In genomic region chr13:106859505-106859904, GRCh38 we compare ENCODE assay signal across 3 cellular contexts.
TF ChIP-seq lines count a peak whose summit lies in the region.

No MANE protein-coding gene starts in this region.

TF ChIP-seq in Ishikawa, 13 proteins besides CTCF, POLR2A, EP300 and RAD21:
- TF ChIP-seq CREB1 (IDR thresholded peaks at IDR 0.05; ENCODE audit: low read depth) = no peak
- TF ChIP-seq MAX (IDR thresholded peaks at IDR 0.05) = peak; percentile 63

TF ChIP-seq in H1, 55 proteins besides CTCF, POLR2A, EP300 and RAD21:
- TF ChIP-seq POLR2AphosphoS5 (IDR thresholded peaks at IDR 0.05; ENCODE audit: low read depth, low read length) (no peak), FOSL1 (IDR thresholded peaks at IDR 0.05; ENCODE audit: insufficient read depth, low read depth, low read length) (no peak), TAF7 (optimal IDR thresholded peaks at IDR 0.05; ENCODE audit: borderline replicate concordance, low read depth, low read length) (no peak), E2F6 (IDR thresholded peaks at IDR 0.05) (0 out of 2 replicates have a peak, but pooled peaks have one; percentile 14), YY1 (IDR thresholded peaks at IDR 0.05; ENCODE audit: low read depth, low read length) (no peak)
TF ChIP-seq in H1: peak in this region for 1.

TF ChIP-seq in SK-N-SH, 30 proteins besides CTCF, POLR2A, EP300 and RAD21:
- no peak for TF ChIP-seq ELF1 (IDR thresholded peaks at IDR 0.05)
- TF ChIP-seq REST (IDR thresholded peaks at IDR 0.05; ENCODE audit: low read depth, low read length) = no peak
- no peak for TF ChIP-seq YY1 (IDR thresholded peaks at IDR 0.05; ENCODE audit: low read depth)
- no peak for TF ChIP-seq GATA2 (CRISPR knock-in tag; IDR thresholded peaks at IDR 0.05)
- no peak for TF ChIP-seq FOXJ3 (CRISPR knock-in tag; IDR thresholded peaks at IDR 0.05)
- no peak for TF ChIP-seq SMC3 (IDR thresholded peaks at IDR 0.05; ENCODE audit: low read depth, low read length)
- TF ChIP-seq USF1 (IDR thresholded peaks at IDR 0.05; ENCODE audit: borderline replicate concordance, low read depth) = no peak
- no peak for TF ChIP-seq MEF2A (IDR thresholded peaks at IDR 0.05; ENCODE audit: borderline replicate concordance, low read depth)
- no peak for TF ChIP-seq MXI1 (IDR thresholded peaks at IDR 0.05; ENCODE audit: low read depth, low read length)
- TF ChIP-seq RCOR1 (IDR thresholded peaks at IDR 0.05; ENCODE audit: low read length) = no peak
- no peak for TF ChIP-seq EZH2phosphoT487 (IDR thresholded peaks at IDR 0.05; ENCODE audit: borderline replicate concordance, low read depth)
- TF ChIP-seq SIN3A (IDR thresholded peaks at IDR 0.05; ENCODE audit: borderline replicate concordance, low read depth, low read length) = no peak
- no peak for TF ChIP-seq NRF1 (IDR thresholded peaks at IDR 0.05; ENCODE audit: low read depth, low read length)
TF ChIP-seq in SK-N-SH: peak in this region for 0.
